Comparison of ENCODE assay signal across 25 cellular contexts in the genomic region with DNA sequence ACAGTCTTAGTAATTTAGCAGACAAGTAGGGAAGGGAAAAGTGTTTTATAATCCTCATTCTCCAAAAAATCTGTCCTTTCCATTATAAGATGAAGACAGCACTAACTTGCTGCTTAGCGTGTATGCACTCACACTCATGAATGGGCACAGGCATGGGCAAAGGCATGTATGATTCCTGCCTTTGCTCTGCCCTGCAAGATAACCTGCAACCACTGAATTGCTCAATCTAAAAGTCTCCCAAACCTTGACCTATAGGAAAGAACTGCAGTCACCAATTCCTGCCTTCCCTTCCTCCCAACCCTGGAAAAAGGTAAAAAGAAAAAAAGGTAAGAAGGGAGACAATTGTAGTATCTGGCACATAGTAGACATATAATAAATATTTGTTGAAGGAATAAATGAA.
"Had no signal": no experiment of that assay in that cellular context is flagged by ENCODE, and none has a peak within 500 bp of the region (broad histone marks: within the 10 kb centered on the region; RNA-seq: fewer than 3 reads in every experiment).

No MANE protein-coding gene starts in this region.

- H3K27me3 ChIP-seq: adrenal gland, ascending aorta, esophagus muscularis mucosa, gastrocnemius medialis, ovary, suprapubic skin, transverse colon had no signal

- H3K27ac Mint-ChIP-seq: activated B cell treated with CpG ODN at 0.5 μM for 24 hours; activated CD4-positive, alpha-beta T cell treated with anti-CD3 and anti-CD28 coated beads for 36 hours; activated naive CD4-positive, alpha-beta T cell treated with anti-CD3 and anti-CD28 coated beads for 36 hours; activated naive CD8-positive, alpha-beta T cell treated with anti-CD3 and anti-CD28 coated beads for 36 hours; brain; effector memory CD8-positive, alpha-beta T cell; nephron; T-cell; T-helper 2 cell treated with Interferon-gamma antibody and Interleukin-4, amounts not matched to agents 5 μg/mL and 100 μg/mL, for 36 hours had no signal

- H3K4me3 ChIP-seq: adrenal gland, ascending aorta, esophagus muscularis mucosa, gastrocnemius medialis, ovary, psoas muscle, suprapubic skin, transverse colon had no signal

- H3K9me3 Mint-ChIP-seq: activated B cell treated with CpG ODN at 0.5 μM for 24 hours; activated naive CD4-positive, alpha-beta T cell treated with anti-CD3 and anti-CD28 coated beads for 36 hours; activated naive CD8-positive, alpha-beta T cell treated with anti-CD3 and anti-CD28 coated beads for 36 hours; brain; effector memory CD8-positive, alpha-beta T cell; nephron; T-cell; T-helper 2 cell treated with Interferon-gamma antibody and Interleukin-4, amounts not matched to agents 5 μg/mL and 100 μg/mL, for 36 hours had no signal

- H3K4me1 Mint-ChIP-seq: nephron had no signal

- H3K9me3 ChIP-seq: adrenal gland, ascending aorta, esophagus muscularis mucosa, gastrocnemius medialis, ovary, psoas muscle, suprapubic skin, transverse colon had no signal

- H3K4me3 Mint-ChIP-seq: activated B cell treated with CpG ODN at 0.5 μM for 24 hours; activated CD4-positive, alpha-beta T cell treated with anti-CD3 and anti-CD28 coated beads for 36 hours; activated naive CD4-positive, alpha-beta T cell treated with anti-CD3 and anti-CD28 coated beads for 36 hours; activated naive CD8-positive, alpha-beta T cell treated with anti-CD3 and anti-CD28 coated beads for 36 hours; brain; effector memory CD8-positive, alpha-beta T cell; nephron; T-cell; T-helper 2 cell treated with Interferon-gamma antibody and Interleukin-4, amounts not matched to agents 5 μg/mL and 100 μg/mL, for 36 hours had no signal

- H3K36me3 ChIP-seq: adrenal gland, ascending aorta, esophagus muscularis mucosa, gastrocnemius medialis, ovary, suprapubic skin, transverse colon had no signal

- H3K36me3 Mint-ChIP-seq: brain had no signal

- H3K27me3 Mint-ChIP-seq: activated B cell treated with CpG ODN at 0.5 μM for 24 hours; activated CD4-positive, alpha-beta T cell treated with anti-CD3 and anti-CD28 coated beads for 36 hours; activated naive CD8-positive, alpha-beta T cell treated with anti-CD3 and anti-CD28 coated beads for 36 hours; effector memory CD8-positive, alpha-beta T cell; T-cell had no signal

- ATAC-seq: activated CD4-positive, alpha-beta T cell treated with anti-CD3 and anti-CD28 coated beads for 36 hours; effector memory CD8-positive, alpha-beta T cell; gastrocnemius medialis; left ventricle myocardium superior; psoas muscle; T-cell had no signal

- H3K27ac ChIP-seq: adrenal gland, ascending aorta, esophagus muscularis mucosa, gastrocnemius medialis, ovary, psoas muscle, suprapubic skin, transverse colon had no signal

- DNase-seq: activated B cell treated with CpG ODN at 0.5 μM for 24 hours; activated CD4-positive, alpha-beta T cell treated with anti-CD3 and anti-CD28 coated beads for 36 hours; activated CD4-positive, alpha-beta T cell treated with anti-CD3 and anti-CD28 coated beads, Interleukin-2, amount 50 U/mL, for 4 hours; activated effector memory CD4-positive, alpha-beta T cell treated with Interleukin-2 at 50 U/mL for 16 hours; activated naive CD4-positive, alpha-beta T cell treated with anti-CD3 and anti-CD28 coated beads for 36 hours; activated naive CD8-positive, alpha-beta T cell treated with anti-CD3 and anti-CD28 coated beads for 36 hours; adrenal gland; cortex of kidney; effector memory CD8-positive, alpha-beta T cell; gastrocnemius medialis; glutamatergic neuron; left ventricle myocardium superior; ovary; psoas muscle; stimulated activated CD4-positive, alpha-beta T cell treated with anti-CD3 and anti-CD28 coated beads, Interleukin-15, amount 100 ng/mL, for 24 hours; stimulated activated CD4-positive, alpha-beta T cell treated with anti-CD3 and anti-CD28 coated beads, Interleukin-2, amount 100 ng/mL, for 24 hours; stimulated activated naive CD4-positive, alpha-beta T cell; T-cell; transverse colon had no signal
